17 cellular contexts compared by ENCODE assay signal in the genomic region with DNA sequence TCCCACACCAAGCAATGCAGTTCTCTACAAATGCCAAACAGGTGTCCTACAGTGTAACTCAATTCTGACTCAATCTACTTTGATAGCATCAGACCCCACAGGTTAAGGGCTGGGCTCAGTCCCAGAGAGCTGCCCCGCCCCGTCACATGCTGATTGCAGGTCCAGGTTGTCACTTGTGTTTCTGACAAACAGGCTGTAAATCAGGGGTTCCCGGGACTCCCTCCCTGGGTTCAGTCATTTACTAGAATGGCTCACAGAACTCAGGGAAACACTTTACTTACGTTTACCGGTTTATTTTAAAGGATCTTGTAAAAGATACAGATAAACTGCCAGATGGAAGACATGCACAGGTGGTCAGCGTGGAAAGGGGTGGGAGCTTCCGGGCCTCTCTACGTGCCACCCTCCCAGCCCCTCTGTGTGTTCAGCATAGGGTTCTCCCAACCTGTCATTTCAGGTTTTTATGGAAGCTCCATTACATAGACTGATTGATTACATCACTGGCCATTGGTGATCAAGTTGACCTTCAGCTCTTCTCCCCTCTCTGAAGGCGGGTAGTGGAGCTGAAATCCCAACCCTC. TPM values are rescaled to one million over a fixed set of nuclear protein-coding genes. Genes with fewer than 3 reads are reported as not detected.
DNase-seq lines count a peak whose midpoint lies in the region; ATAC-seq, FAIRE-seq and TF ChIP-seq lines count a peak whose summit lies in the region.
"Had no signal": no experiment of that assay in that cellular context is flagged by ENCODE, and none has a peak within 500 bp of the region (broad histone marks: within the 10 kb centered on the region; RNA-seq: fewer than 3 reads in every experiment).

No MANE protein-coding gene starts in this region.

- peaks cover 20% of the 10 kb centered on the region for H3K27me3 Mint-ChIP-seq in activated CD8-positive, alpha-beta memory T cell treated with anti-CD3 and anti-CD28 coated beads, Interleukin-2, amount 10 ng/mL, durations not matched to agents 7 days and 5 days

- peak; percentile 38 for DNase-seq in activated CD8-positive, alpha-beta memory T cell treated with anti-CD3 and anti-CD28 coated beads, Interleukin-2, amount 10 ng/mL, durations not matched to agents 7 days and 5 days
- DNase-seq in activated CD8-positive, alpha-beta memory T cell treated with anti-CD3 and anti-CD28 coated beads, Interleukin-2, amount 50 U/mL, for 4 hours: no peak
- no peak for DNase-seq in RWPE1 (ENCODE audit: low spot score)
- no peak for DNase-seq in HepG2 (ENCODE audit: low spot score)
- DNase-seq in transverse colon: peak; percentile 74
- DNase-seq in activated CD4-positive, CD25-positive, alpha-beta regulatory T cell treated with anti-CD3 and anti-CD28 coated beads, Interleukin-2, amount 50 U/mL, for 72 hours: no peak
- no peak for DNase-seq in SHP77 treated with DMSO at 0.1 percent for 48 hours (lab: John Stamatoyannopoulos, UW)
- DNase-seq: activated naive CD4-positive, alpha-beta T cell treated with anti-CD3 and anti-CD28 coated beads, Interleukin-2, amount 50 U/mL, for 16 hours; DMS153; effector CD8-positive, alpha-beta T cell; H9; IMR-90; retina; stimulated activated CD4-positive, alpha-beta T cell treated with anti-CD3 and anti-CD28 coated beads, Interleukin-1b, Interleukin-23, amount 100 ng/mL, for 48 hours; thyroid gland had no signal

- no peak for TF ChIP-seq RAD21 in HepG2 (CRISPR knock-in tag; IDR thresholded peaks at IDR 0.05)

- no peaks in the 10 kb centered on the region for H3K36me3 Mint-ChIP-seq in activated CD8-positive, alpha-beta memory T cell treated with anti-CD3 and anti-CD28 coated beads, Interleukin-2, amount 10 ng/mL, durations not matched to agents 7 days and 5 days

- TF ChIP-seq CTCF in RWPE1 (conservative IDR thresholded peaks at IDR 0.05; ENCODE audit: low read depth) (no peak), HepG2 (CRISPR knock-in tag; IDR thresholded peaks at IDR 0.05) (no peak), transverse colon (IDR thresholded peaks at IDR 0.05) (no peak)

- CTCF ChIA-PET in activated CD8-positive, alpha-beta memory T cell treated with anti-CD3 and anti-CD28 coated beads, Interleukin-2, amount 10 ng/mL, durations not matched to agents 7 days and 5 days (lab: Charles Lee): interaction anchor here (1.3 kb wide), 1 partner anchor 10 kb away, joined by 3 read pairs; no protein-coding TSS in a partner anchor
- CTCF ChIA-PET in RWPE1 (lab: Yijun Ruan, JAX) (interaction anchor here (0.6 kb wide), 1 partner anchor 45 kb away, joined by 3 read pairs; no protein-coding TSS in a partner anchor), HepG2 (lab: Yijun Ruan, JAX; ENCODE audit: low intra/inter-chr PET ratio, low total read pairs) (no interaction called here)

- no peak overlapping the region for H3K4me2 ChIP-seq in HepG2 (ENCODE audit: low read depth, low read length)

- BruUV-seq in HepG2 (replicated peaks; lab: Mats Ljungman, UMichigan): no TSS peak

- peaks cover 2% of the 10 kb centered on the region for H3K4me1 Mint-ChIP-seq in activated CD8-positive, alpha-beta memory T cell treated with anti-CD3 and anti-CD28 coated beads, Interleukin-2, amount 10 ng/mL, durations not matched to agents 7 days and 5 days

- H3K9me3 Mint-ChIP-seq in activated CD8-positive, alpha-beta memory T cell treated with anti-CD3 and anti-CD28 coated beads, Interleukin-2, amount 10 ng/mL, durations not matched to agents 7 days and 5 days (ENCODE audit: low read depth): no peaks in the 10 kb centered on the region
- H3K9me3 Mint-ChIP-seq: H9 had no signal

- in situ Hi-C loops in HepG2 (cut with HindIII; ENCODE audit: extremely low pct_ligation_motif_present, low pct_unique_long_range_greater_than_20kb): no loop called here
- in situ Hi-C loops in transverse colon (cut with MboI; ENCODE audit: low pct_ligation_motif_present in 1 of 4, low pct_unique_long_range_greater_than_20kb in 1 of 4, low sequenced_read_pairs in 3 of 4): no loop called here

- TF ChIP-seq EP300 in HepG2 (IDR thresholded peaks at IDR 0.05; ENCODE audit: low read depth in 2 of 2, low read length in 2 of 2) (no peak), HepG2 (CRISPR knock-in tag; IDR thresholded peaks at IDR 0.05; ENCODE audit: borderline replicate concordance) (no peak), transverse colon (IDR thresholded peaks at IDR 0.05; ENCODE audit: low read depth) (no peak)

- no peak for TF ChIP-seq POLR2A in HepG2 (IDR thresholded peaks at IDR 0.05; ENCODE audit: insufficient read depth in 1 of 2, low read depth in 2 of 2, low read length in 2 of 2)
- TF ChIP-seq POLR2A in transverse colon (IDR thresholded peaks at IDR 0.05): no peak

- POLR2A ChIA-PET in RWPE1 (lab: Yijun Ruan, JAX; ENCODE audit: low non-redundant PET) (no interaction called here), HepG2 (lab: Yijun Ruan, JAX) (interaction anchor here (1.0 to 4.5 kb wide), 5 partner anchors 28 to 85 kb away, joined by 3 to 26 read pairs (median 6); a partner anchor contains a TSS)

- WGBS in HepG2 (ENCODE audit: low lambda C conversion rate): 93% methylated on average over 9 of the region's 9 CpGs
- whole genome bisulfite sequencing in transverse colon (ENCODE audit: low coverage in 1 of 2), 2 donors: 70% methylated on average over 9 of the region's 9 CpGs; no CpG with 5 or more reads in 1 of the 2 donors

- H3K4me3 Mint-ChIP-seq in activated CD8-positive, alpha-beta memory T cell treated with anti-CD3 and anti-CD28 coated beads, Interleukin-2, amount 10 ng/mL, durations not matched to agents 7 days and 5 days: no peak overlapping the region
- H3K4me3 Mint-ChIP-seq: H9, nephron had no signal

- H3K27me3 ChIP-seq in HepG2 (ENCODE audit: control insufficient read depth in 1 of 2, insufficient read depth in 2 of 2, low read length in 2 of 2): no peaks in the 10 kb centered on the region
- no peaks in the 10 kb centered on the region for H3K27me3 ChIP-seq in transverse colon
- H3K27me3 ChIP-seq: thyroid gland had no signal

- H3K27ac ChIP-seq in RWPE1 (peak overlapping the region; percentile 77), HepG2 (ENCODE audit: extremely low read length, insufficient read depth, low read length) (peak overlapping the region; percentile 78), transverse colon (peak overlapping the region; percentile 60 to 73 (median 66))

- no peak overlapping the region for H2AFZ ChIP-seq in HepG2 (ENCODE audit: low read length)

- H3K9ac ChIP-seq in HepG2 (ENCODE audit: insufficient read depth, low read depth, low read length): no peak overlapping the region

- no peaks in the 10 kb centered on the region for H4K20me1 ChIP-seq in HepG2 (ENCODE audit: insufficient read depth, low read length)

- no peaks in the 10 kb centered on the region for H3K36me3 ChIP-seq in HepG2 (replicated peaks in 1 of 2; ENCODE audit: control insufficient read depth in 1 of 2, insufficient read depth in 2 of 2, low read length in 2 of 2)
- no peaks in the 10 kb centered on the region for H3K36me3 ChIP-seq in transverse colon
- H3K36me3 ChIP-seq: thyroid gland had no signal

- intact Hi-C loops in HepG2 (cut with micrococcal nuclease; ENCODE audit: unreplicated experiment) (no loop called here), transverse colon (cut with DNase I; ENCODE audit: low total_unique reads) (no loop called here)

- peaks cover 92% of the 10 kb centered on the region for H3K4me1 ChIP-seq in HepG2 (ENCODE audit: insufficient read depth, low read length)
- peaks cover 0 to 28% (median 13%) of the 10 kb centered on the region in 4 donors for H3K4me1 ChIP-seq in transverse colon

- no peak overlapping the region for H3K4me3 ChIP-seq in HepG2 (replicated peaks in 1 of 3; ENCODE audit: insufficient read depth in 1 of 3, low read depth in 2 of 3, low read length in 3 of 3)
- H3K4me3 ChIP-seq in transverse colon: no peak overlapping the region
- H3K4me3 ChIP-seq: thyroid gland had no signal

- FAIRE-seq in HepG2 (lab: Jason Lieb, UNC): no peak

- H3K79me2 ChIP-seq in HepG2 (ENCODE audit: insufficient read depth, low read length): no peaks in the 10 kb centered on the region

- H3K27ac Mint-ChIP-seq in activated CD8-positive, alpha-beta memory T cell treated with anti-CD3 and anti-CD28 coated beads, Interleukin-2, amount 10 ng/mL, durations not matched to agents 7 days and 5 days: no peak overlapping the region

- no peak for ATAC-seq in activated CD8-positive, alpha-beta memory T cell treated with anti-CD3 and anti-CD28 coated beads, Interleukin-2, amount 10 ng/mL, durations not matched to agents 7 days and 5 days
- ATAC-seq in HepG2: no peak
- ATAC-seq in GM21619 (IDR thresholded peaks at IDR 0.05; ENCODE audit: unreplicated experiment): no peak

- H3K9me3 ChIP-seq in HepG2 (ENCODE audit: low read length) (no peaks in the 10 kb centered on the region), transverse colon (no peaks in the 10 kb centered on the region)
- H3K9me3 ChIP-seq: thyroid gland had no signal

TF ChIP-seq in HepG2, 621 proteins besides CTCF, POLR2A, EP300 and RAD21 (continues in another document):
- no peak for TF ChIP-seq ZNF713 (CRISPR knock-in tag; IDR thresholded peaks at IDR 0.05)

RNA-seq across cellular contexts. Expression of a gene that starts 28.7 kb away (rescaled TPM):
- 100 to 1,000 TPM; 163 to 206 TPM for total RNA-seq in activated CD8-positive, alpha-beta memory T cell treated with anti-CD3 and anti-CD28 coated beads, Interleukin-2, amount 10 ng/mL, durations not matched to agents 7 days and 5 days
- 25.1 and 27.8 TPM in 2 replicates for total RNA-seq in HepG2 (2016; rRNA removed; fragmentation: Illumina TruSeq; extraction: Trizol)
- 1.4 and 2.8 TPM in 2 replicates for total RNA-seq in HepG2 (2016; cell fraction: cytosol; rRNA removed; fragmentation: Illumina TruSeq; extraction: Trizol; ENCODE audit: low read depth)
- 21.2 and 24.1 TPM in 2 replicates for total RNA-seq in HepG2 (2016; cell fraction: insoluble cytoplasmic fraction; rRNA removed; fragmentation: Illumina TruSeq; extraction: Trizol)
- 6.8 and 8.3 TPM in 2 replicates for total RNA-seq in HepG2 (2016; cell fraction: membrane; rRNA removed; fragmentation: Illumina TruSeq; extraction: Trizol)
- total RNA-seq in HepG2 (2016; cell fraction: nucleus; rRNA removed; fragmentation: Illumina TruSeq; extraction: Trizol): 13.1 and 18.9 TPM in 2 replicates
- 16.8 and 18.8 TPM in 2 replicates for polyA plus RNA-seq in HepG2 (2011; rRNA removed)
- 9.1 and 11.1 TPM in 2 replicates for polyA plus RNA-seq in HepG2 (2011; cell fraction: cytosol; rRNA removed)
- 12.3 and 14.2 TPM in 2 replicates for polyA plus RNA-seq in HepG2 (2011; cell fraction: nucleus; rRNA removed)
- polyA plus RNA-seq in HepG2 (2012): 22.0 and 24.4 TPM in 2 replicates
- polyA plus RNA-seq in HepG2 (2016; cell fraction: cytosol; fragmentation: Illumina TruSeq; extraction: Trizol; ENCODE audit: low read depth): 1.1 and 2.1 TPM in 2 replicates
- polyA plus RNA-seq in HepG2 (2016; cell fraction: insoluble cytoplasmic fraction; fragmentation: Illumina TruSeq; extraction: Trizol; ENCODE audit: low read depth): 31.2 and 34.3 TPM in 2 replicates
- polyA plus RNA-seq in HepG2 (2016; cell fraction: membrane; fragmentation: Illumina TruSeq; extraction: Trizol; ENCODE audit: low read depth): 5.5 and 7.5 TPM in 2 replicates
- polyA plus RNA-seq in HepG2 (2016; cell fraction: nucleus; fragmentation: Illumina TruSeq; extraction: Trizol; ENCODE audit: insufficient read depth, low read depth): 30.0 and 34.4 TPM in 2 replicates
- polyA minus RNA-seq in HepG2 (2011; rRNA and poly(A)+ RNA removed; ENCODE audit: low replicate concordance): 23.8 and 65.8 TPM in 2 replicates
- polyA minus RNA-seq in HepG2 (2011; cell fraction: cytosol; rRNA and poly(A)+ RNA removed): 12.2 and 13.9 TPM in 2 replicates
- 6.3 and 8.8 TPM in 2 replicates for polyA minus RNA-seq in HepG2 (2011; cell fraction: nucleus; rRNA and poly(A)+ RNA removed)
- 10 to 100 TPM; 39.0 to 81.2 (median 68.8) TPM for total RNA-seq in transverse colon

Comparison
In these comparisons a context has a peak if more than half of its experiments do, and no peak if none do; other contexts are left out.
1. DNase-seq: peak in activated CD8-positive, alpha-beta memory T cell treated with anti-CD3 and anti-CD28 coated beads, Interleukin-2, amount 10 ng/mL, durations not matched to agents 7 days and 5 days (single experiment) and transverse colon (single experiment); none in activated CD8-positive, alpha-beta memory T cell treated with anti-CD3 and anti-CD28 coated beads, Interleukin-2, amount 50 U/mL, for 4 hours (single experiment), RWPE1 (single experiment), HepG2 (single experiment), activated CD4-positive, CD25-positive, alpha-beta regulatory T cell treated with anti-CD3 and anti-CD28 coated beads, Interleukin-2, amount 50 U/mL, for 72 hours (single experiment) and SHP77 treated with DMSO at 0.1 percent for 48 hours (single experiment).
2. Peak in every context shown above with its lines, with median percentiles within 50 percentile points of each other: H3K27ac ChIP-seq.